In the genomic region with DNA sequence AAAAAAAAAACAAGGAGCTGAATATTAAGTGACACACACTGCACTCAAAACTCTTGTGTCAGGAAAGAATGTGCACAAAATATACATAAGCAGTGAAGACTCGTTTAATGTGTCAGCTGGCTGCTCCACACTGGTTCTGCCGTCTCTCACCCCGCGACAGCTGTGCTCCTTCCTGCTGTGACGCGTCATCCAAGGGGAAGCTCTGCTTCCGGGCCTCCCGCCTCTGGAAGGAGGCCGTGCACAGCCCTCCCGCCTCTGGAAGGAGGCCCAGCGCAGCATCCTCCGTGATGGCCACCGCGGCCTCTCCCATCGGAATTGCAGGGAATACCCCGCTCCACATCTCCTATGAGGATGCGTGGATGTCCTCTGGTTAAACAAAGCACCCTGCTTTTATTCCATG, we compare ENCODE assay signal across 10 cellular contexts.
A peak's percentile ranks its signal among the peaks of the same experiment; 100 is the strongest.
DNase-seq lines count a peak whose midpoint lies in the region; ATAC-seq and TF ChIP-seq lines count a peak whose summit lies in the region.
"Had no signal": no experiment of that assay in that cellular context is flagged by ENCODE, and none has a peak within 500 bp of the region (broad histone marks: within the 10 kb centered on the region; RNA-seq: fewer than 3 reads in every experiment).

No MANE protein-coding gene starts in this region.

- H3K9me3 ChIP-seq in left lung = no peaks in the 10 kb centered on the region

- TF ChIP-seq CTCF in chondrocyte (IDR thresholded peaks at IDR 0.05) = no peak
- TF ChIP-seq CTCF in left lung (IDR thresholded peaks at IDR 0.05) = no peak
- no peak for TF ChIP-seq CTCF in GM10248 (IDR thresholded peaks at IDR 0.05; ENCODE audit: control extremely low read depth, extremely low read depth, low read depth, missing control alignments)

- H3K4me1 ChIP-seq in left lung = peaks cover 17 to 80% of the 10 kb centered on the region in 2 donors

- no peaks in the 10 kb centered on the region for H3K27me3 ChIP-seq in left lung

- H3K27ac ChIP-seq in left lung (peak overlapping the region in 1 of 2 donors; percentile 28), substantia nigra (ENCODE audit: low read depth, low read length, poor library complexity, severe bottlenecking) (peak overlapping the region; percentile 44)

- H3K4me3 Mint-ChIP-seq in chondrocyte (ENCODE audit: unreplicated experiment) (peak overlapping the region; percentile 51), immature natural killer cell (no peak overlapping the region)
- H3K4me3 Mint-ChIP-seq: activated naive CD4-positive, alpha-beta T cell treated with anti-CD3 and anti-CD28 coated beads, Interleukin-2, amount 10 ng/mL, durations not matched to agents 7 days and 5 days had no signal

- peaks cover 38% of the 10 kb centered on the region for H3K4me1 Mint-ChIP-seq in chondrocyte (ENCODE audit: low read depth)
- peaks cover 59 to 73% of the 10 kb centered on the region in 2 donors for H3K4me1 Mint-ChIP-seq in immature natural killer cell

- H3K9me3 Mint-ChIP-seq in chondrocyte (ENCODE audit: low read depth) (no peaks in the 10 kb centered on the region), immature natural killer cell (no peaks in the 10 kb centered on the region)
- H3K9me3 Mint-ChIP-seq: activated naive CD4-positive, alpha-beta T cell treated with anti-CD3 and anti-CD28 coated beads, Interleukin-2, amount 10 ng/mL, durations not matched to agents 7 days and 5 days had no signal

- no peak overlapping the region for H3K4me3 ChIP-seq in left lung

- CTCF ChIA-PET in GM10248 (lab: Yijun Ruan, JAX) = interaction anchor here (0.9 to 1.1 kb wide), 2 partner anchors 10 to 107 kb away, joined by 3 read pairs; no protein-coding TSS in a partner anchor

- H3K36me3 ChIP-seq in left lung = no peaks in the 10 kb centered on the region

- H3K36me3 Mint-ChIP-seq in chondrocyte (ENCODE audit: low read depth) = no peaks in the 10 kb centered on the region
- H3K36me3 Mint-ChIP-seq in immature natural killer cell = peaks cover 3 to 27% (median 13%) of the 10 kb centered on the region in 3 donors

- POLR2A ChIA-PET in GM10248 (lab: Yijun Ruan, JAX) = interaction anchor here (0.6 to 0.7 kb wide), 2 partner anchors 13 to 690 kb away, joined by 3 read pairs; no protein-coding TSS in a partner anchor

- no peaks in the 10 kb centered on the region for H3K27me3 Mint-ChIP-seq in chondrocyte (ENCODE audit: low read depth)
- H3K27me3 Mint-ChIP-seq in immature natural killer cell (ENCODE audit: low read depth in 3 of 3) = peaks cover 0 to 1% (median 0%) of the 10 kb centered on the region in 3 donors
- H3K27me3 Mint-ChIP-seq: activated naive CD4-positive, alpha-beta T cell treated with anti-CD3 and anti-CD28 coated beads, Interleukin-2, amount 10 ng/mL, durations not matched to agents 7 days and 5 days had no signal

- peak; percentile 91 for DNase-seq in LHCN-M2 (ENCODE audit: low read depth)
- DNase-seq in chondrocyte (ENCODE audit: low spot score) = no peak
- peak in 1 of 2 donors; percentile 78 for DNase-seq in left lung
- peak in 15 of 49 donors; percentile 29 to 73 (median 59) for DNase-seq in substantia nigra (lab: John Stamatoyannopoulos, UW)
- no peak for DNase-seq in immature natural killer cell
- DNase-seq in activated CD8-positive, alpha-beta memory T cell treated with anti-CD3 and anti-CD28 coated beads, Interleukin-2, amount 50 U/mL, for 4 hours = no peak
- no peak for DNase-seq in GM10248 (ENCODE audit: extremely low spot score)
- DNase-seq: activated naive CD4-positive, alpha-beta T cell treated with anti-CD3 and anti-CD28 coated beads, Interleukin-2, amount 10 ng/mL, durations not matched to agents 7 days and 5 days; NCI-H2227 treated with DMSO at 0.1 percent for 48 hours; T-helper 9 cell had no signal

- peak; percentile 67 for ATAC-seq in left lung

- intact Hi-C loops in left lung (cut with DNase I) = no loop called here

- peak overlapping the region; percentile 74 for H3K27ac Mint-ChIP-seq in chondrocyte (ENCODE audit: unreplicated experiment)
- peak overlapping the region in 1 of 6 donors; percentile 17 for H3K27ac Mint-ChIP-seq in immature natural killer cell
- H3K27ac Mint-ChIP-seq: activated naive CD4-positive, alpha-beta T cell treated with anti-CD3 and anti-CD28 coated beads, Interleukin-2, amount 10 ng/mL, durations not matched to agents 7 days and 5 days had no signal
